In genomic region chr12:79993106-79993862, GRCh38 we compare ENCODE assay signal across 33 cellular contexts.
"Had no signal": no experiment of that assay in that cellular context is flagged by ENCODE, and none has a peak within 500 bp of the region (broad histone marks: within the 10 kb centered on the region; RNA-seq: fewer than 3 reads in every experiment).

No MANE protein-coding gene starts in this region.

- ATAC-seq: activated CD4-positive, alpha-beta T cell treated with anti-CD3 and anti-CD28 coated beads for 36 hours; activated CD8-positive, alpha-beta memory T cell treated with anti-CD3 and anti-CD28 coated beads, Interleukin-2, amount 10 ng/mL, durations not matched to agents 7 days and 5 days; activated CD8-positive, alpha-beta T cell treated with anti-CD3 and anti-CD28 coated beads, Interleukin-2, amount 10 ng/mL, durations not matched to agents 7 days and 5 days; activated naive CD4-positive, alpha-beta T cell treated with anti-CD3 and anti-CD28 coated beads, Interleukin-2, amount 50 U/mL, for 72 hours; activated T-cell treated with anti-CD3 and anti-CD28 coated beads, Interleukin-2, amount 50 U/mL, for 72 hours; T-helper 17 cell had no signal

- H3K9me3 Mint-ChIP-seq: activated CD4-positive, alpha-beta memory T cell treated with anti-CD3 and anti-CD28 coated beads for 36 hours; activated CD4-positive, alpha-beta T cell treated with anti-CD3 and anti-CD28 coated beads, Interleukin-2, amount 10 ng/mL, durations not matched to agents 24 days and 14 days; activated naive CD4-positive, alpha-beta T cell treated with anti-CD3 and anti-CD28 coated beads, Interleukin-2, amount 10 ng/mL, durations not matched to agents 7 days and 5 days; activated naive CD4-positive, alpha-beta T cell treated with anti-CD3 and anti-CD28 coated beads, Interleukin-2, amount 50 U/mL, for 72 hours; T-helper 2 cell treated with Interferon-gamma antibody and Interleukin-4, amounts not matched to agents 5 μg/mL and 100 μg/mL, for 36 hours had no signal

- H3K4me1 Mint-ChIP-seq: activated CD4-positive, alpha-beta T cell treated with anti-CD3 and anti-CD28 coated beads for 36 hours had no signal

- FAIRE-seq: endometrium, endothelial cell of umbilical vein, frontal cortex had no signal

- H3K36me3 Mint-ChIP-seq: activated CD4-positive, alpha-beta memory T cell treated with anti-CD3 and anti-CD28 coated beads for 36 hours; activated CD8-positive, alpha-beta memory T cell treated with anti-CD3 and anti-CD28 coated beads, Interleukin-2, amount 10 ng/mL, durations not matched to agents 7 days and 5 days; activated naive CD4-positive, alpha-beta T cell treated with anti-CD3 and anti-CD28 coated beads, Interleukin-2, amount 10 ng/mL, durations not matched to agents 7 days and 5 days; activated naive CD4-positive, alpha-beta T cell treated with anti-CD3 and anti-CD28 coated beads, Interleukin-2, amount 50 U/mL, for 72 hours; activated naive CD8-positive, alpha-beta T cell treated with anti-CD3 and anti-CD28 coated beads, Interleukin-2, amount 10 ng/mL, durations not matched to agents 7 days and 5 days; brain had no signal

- H3K4me3 ChIP-seq: ascending aorta, breast epithelium, cardiac muscle cell, colonic mucosa, esophagus squamous epithelium had no signal

- H3K27ac ChIP-seq: ascending aorta, breast epithelium, cardiac muscle cell, colonic mucosa, epithelial cell of prostate, esophagus squamous epithelium, WERI-Rb-1 had no signal

- H3K4me3 Mint-ChIP-seq: activated CD4-positive, alpha-beta memory T cell treated with anti-CD3 and anti-CD28 coated beads for 36 hours; activated CD4-positive, alpha-beta T cell treated with anti-CD3 and anti-CD28 coated beads for 36 hours; activated CD4-positive, alpha-beta T cell treated with anti-CD3 and anti-CD28 coated beads, Interleukin-2, amount 10 ng/mL, durations not matched to agents 24 days and 14 days; activated CD8-positive, alpha-beta memory T cell treated with anti-CD3 and anti-CD28 coated beads, Interleukin-2, amount 10 ng/mL, durations not matched to agents 7 days and 5 days; activated CD8-positive, alpha-beta T cell treated with anti-CD3 and anti-CD28 coated beads, Interleukin-2, amount 10 ng/mL, durations not matched to agents 7 days and 5 days; activated naive CD4-positive, alpha-beta T cell treated with anti-CD3 and anti-CD28 coated beads, Interleukin-2, amount 10 ng/mL, durations not matched to agents 7 days and 5 days; activated naive CD8-positive, alpha-beta T cell treated with anti-CD3 and anti-CD28 coated beads, Interleukin-2, amount 10 ng/mL, durations not matched to agents 7 days and 5 days; activated T-cell treated with anti-CD3 and anti-CD28 coated beads, Interleukin-2, amount 50 U/mL, for 72 hours; brain; T-helper 17 cell; T-helper 2 cell treated with Interferon-gamma antibody and Interleukin-4, amounts not matched to agents 5 μg/mL and 100 μg/mL, for 36 hours had no signal

- H3K27ac Mint-ChIP-seq: activated CD4-positive, alpha-beta memory T cell treated with anti-CD3 and anti-CD28 coated beads for 36 hours; activated CD4-positive, alpha-beta T cell treated with anti-CD3 and anti-CD28 coated beads for 36 hours; activated CD4-positive, alpha-beta T cell treated with anti-CD3 and anti-CD28 coated beads, Interleukin-2, amount 10 ng/mL, durations not matched to agents 24 days and 14 days; activated CD8-positive, alpha-beta memory T cell treated with anti-CD3 and anti-CD28 coated beads, Interleukin-2, amount 10 ng/mL, durations not matched to agents 7 days and 5 days; activated CD8-positive, alpha-beta T cell treated with anti-CD3 and anti-CD28 coated beads, Interleukin-2, amount 10 ng/mL, durations not matched to agents 7 days and 5 days; activated naive CD4-positive, alpha-beta T cell treated with anti-CD3 and anti-CD28 coated beads, Interleukin-2, amount 10 ng/mL, durations not matched to agents 7 days and 5 days; activated naive CD4-positive, alpha-beta T cell treated with anti-CD3 and anti-CD28 coated beads, Interleukin-2, amount 50 U/mL, for 72 hours; activated naive CD8-positive, alpha-beta T cell treated with anti-CD3 and anti-CD28 coated beads, Interleukin-2, amount 10 ng/mL, durations not matched to agents 7 days and 5 days; activated T-cell treated with anti-CD3 and anti-CD28 coated beads, Interleukin-2, amount 50 U/mL, for 72 hours; brain; T-helper 17 cell; T-helper 2 cell treated with Interferon-gamma antibody and Interleukin-4, amounts not matched to agents 5 μg/mL and 100 μg/mL, for 36 hours had no signal

- DNase-seq: activated CD4-positive, alpha-beta memory T cell treated with anti-CD3 and anti-CD28 coated beads for 36 hours; activated CD4-positive, alpha-beta T cell treated with anti-CD3 and anti-CD28 coated beads for 36 hours; activated CD4-positive, alpha-beta T cell treated with anti-CD3 and anti-CD28 coated beads, Interleukin-2, amount 10 ng/mL, durations not matched to agents 24 days and 14 days; activated CD4-positive, CD25-positive, alpha-beta regulatory T cell; activated CD4-positive, CD25-positive, alpha-beta regulatory T cell treated with anti-CD3 and anti-CD28 coated beads, Interleukin-2, amount 50 U/mL, for 72 hours; activated CD8-positive, alpha-beta memory T cell treated with anti-CD3 and anti-CD28 coated beads, Interleukin-2, amount 10 ng/mL, durations not matched to agents 7 days and 5 days; activated CD8-positive, alpha-beta memory T cell treated with anti-CD3 and anti-CD28 coated beads, Interleukin-2, amount 50 U/mL, for 4 hours; activated CD8-positive, alpha-beta T cell treated with anti-CD3 and anti-CD28 coated beads, Interleukin-2, amount 10 ng/mL, durations not matched to agents 7 days and 5 days; activated gamma-delta T cell; activated naive CD4-positive, alpha-beta T cell; activated naive CD4-positive, alpha-beta T cell treated with anti-CD3 and anti-CD28 coated beads, Interleukin-2, amount 10 ng/mL, durations not matched to agents 7 days and 5 days; activated naive CD8-positive, alpha-beta T cell treated with anti-CD3 and anti-CD28 coated beads, Interleukin-2, amount 10 ng/mL, durations not matched to agents 7 days and 5 days; activated T-cell treated with anti-CD3 and anti-CD28 coated beads, Interleukin-2, amount 50 U/mL, for 1 hour; activated T-cell treated with anti-CD3 and anti-CD28 coated beads, Interleukin-2, amount 50 U/mL, for 72 hours; central memory CD4-positive, alpha-beta T cell; cerebellar nuclear complex; colonic mucosa; effector CD8-positive, alpha-beta T cell; esophagus squamous epithelium; head of caudate nucleus; T-helper 17 cell; T1000; WERI-Rb-1 had no signal

- H3K27me3 Mint-ChIP-seq: activated CD4-positive, alpha-beta memory T cell treated with anti-CD3 and anti-CD28 coated beads for 36 hours; activated CD8-positive, alpha-beta memory T cell treated with anti-CD3 and anti-CD28 coated beads, Interleukin-2, amount 10 ng/mL, durations not matched to agents 7 days and 5 days; activated naive CD4-positive, alpha-beta T cell treated with anti-CD3 and anti-CD28 coated beads, Interleukin-2, amount 10 ng/mL, durations not matched to agents 7 days and 5 days; activated naive CD8-positive, alpha-beta T cell treated with anti-CD3 and anti-CD28 coated beads, Interleukin-2, amount 10 ng/mL, durations not matched to agents 7 days and 5 days; T-helper 17 cell had no signal

- H3K4me1 ChIP-seq: breast epithelium, colonic mucosa had no signal

- H3K9me3 ChIP-seq: ascending aorta, breast epithelium, colonic mucosa, esophagus squamous epithelium had no signal

- H3K27me3 ChIP-seq: ascending aorta, breast epithelium, cardiac muscle cell, colonic mucosa, esophagus squamous epithelium had no signal

- H3K36me3 ChIP-seq: ascending aorta, breast epithelium, cardiac muscle cell, colonic mucosa, esophagus squamous epithelium, WERI-Rb-1 had no signal
